In genomic region chr6:30185846-30186484, GRCh38 we compare ENCODE assay signal across 26 cellular contexts. TPM values are rescaled to one million over a fixed set of nuclear protein-coding genes. Genes with fewer than 3 reads are reported as not detected.
A peak's percentile ranks its signal among the peaks of the same experiment; 100 is the strongest.
DNase-seq lines count a peak whose midpoint lies in the region; ATAC-seq and TF ChIP-seq lines count a peak whose summit lies in the region.
"Had no signal": no experiment of that assay in that cellular context is flagged by ENCODE, and none has a peak within 500 bp of the region (broad histone marks: within the 10 kb centered on the region; RNA-seq: fewer than 3 reads in every experiment).

No MANE protein-coding gene starts in this region.

- WGBS in esophagus muscularis mucosa, result 93% methylated on average over 20 of the region's 20 CpGs

- H3K79me2 ChIP-seq in PC-9 (ENCODE audit: low read depth), result no peaks in the 10 kb centered on the region

- H2AFZ ChIP-seq in PC-9, result no peak overlapping the region
- H2AFZ ChIP-seq: GM23248 had no signal

- no peaks in the 10 kb centered on the region for H3K9me2 ChIP-seq in PC-9 (ENCODE audit: insufficient read depth)

- no peaks in the 10 kb centered on the region for H3K4me1 ChIP-seq in PC-9 (replicated peaks; ENCODE audit: insufficient read depth)
- no peaks in the 10 kb centered on the region for H3K4me1 ChIP-seq in esophagus muscularis mucosa
- H3K4me1 ChIP-seq: SJCRH30 had no signal

- no peak overlapping the region for H3K4me2 ChIP-seq in PC-9

- no peak for TF ChIP-seq EP300 in esophagus muscularis mucosa (IDR thresholded peaks at IDR 0.05)

- no peak overlapping the region for H3K4me3 Mint-ChIP-seq in activated naive CD4-positive, alpha-beta T cell treated with anti-CD3 and anti-CD28 coated beads for 36 hours
- no peak overlapping the region for H3K4me3 Mint-ChIP-seq in stimulated activated naive B cell treated with anti-CD40 and anti-IgM and Interleukin-4, amounts not matched to agents 10 μg/mL and 1 μg/mL and 100 μg/mL, for 72 hours
- no peak overlapping the region for H3K4me3 Mint-ChIP-seq in osteocyte (ENCODE audit: unreplicated experiment)
- H3K4me3 Mint-ChIP-seq: CD8-positive, alpha-beta memory T cell had no signal

- H3K27me3 ChIP-seq in PC-9 (ENCODE audit: insufficient read depth, low read depth) (no peaks in the 10 kb centered on the region), esophagus muscularis mucosa (no peaks in the 10 kb centered on the region), WERI-Rb-1 (ENCODE audit: insufficient read depth, low read depth, severe bottlenecking) (no peaks in the 10 kb centered on the region)
- H3K27me3 ChIP-seq: SJCRH30 had no signal

- no peaks in the 10 kb centered on the region for H3K27me3 Mint-ChIP-seq in activated naive CD4-positive, alpha-beta T cell treated with anti-CD3 and anti-CD28 coated beads for 36 hours (ENCODE audit: low read depth)
- H3K27me3 Mint-ChIP-seq in stimulated activated naive B cell treated with anti-CD40 and anti-IgM and Interleukin-4, amounts not matched to agents 10 μg/mL and 1 μg/mL and 100 μg/mL, for 72 hours, result no peaks in the 10 kb centered on the region
- no peaks in the 10 kb centered on the region for H3K27me3 Mint-ChIP-seq in osteocyte (ENCODE audit: unreplicated experiment)

- peaks cover 1% of the 10 kb centered on the region for H3K9me3 Mint-ChIP-seq in activated naive CD4-positive, alpha-beta T cell treated with anti-CD3 and anti-CD28 coated beads for 36 hours
- peaks cover 0 to 5% of the 10 kb centered on the region in 2 donors for H3K9me3 Mint-ChIP-seq in stimulated activated naive B cell treated with anti-CD40 and anti-IgM and Interleukin-4, amounts not matched to agents 10 μg/mL and 1 μg/mL and 100 μg/mL, for 72 hours
- H3K9me3 Mint-ChIP-seq in osteocyte (ENCODE audit: unreplicated experiment), result no peaks in the 10 kb centered on the region

- POLR2A ChIA-PET in PC-9 (lab: Charles Lee; ENCODE audit: unreplicated experiment), result no interaction called here

- intact Hi-C loops in activated naive CD4-positive, alpha-beta T cell treated with anti-CD3 and anti-CD28 coated beads for 36 hours (cut with micrococcal nuclease), result no loop called here
- intact Hi-C loops in PC-9 (cut with micrococcal nuclease; ENCODE audit: unreplicated experiment), result no loop called here
- intact Hi-C loops in esophagus muscularis mucosa (cut with DNase I), result no loop called here

- H3K27ac ChIP-seq in PC-9, result no peak overlapping the region
- H3K27ac ChIP-seq in esophagus muscularis mucosa (replicated peaks in 1 of 4), result no peak overlapping the region
- H3K27ac ChIP-seq in WERI-Rb-1, result no peak overlapping the region
- H3K27ac ChIP-seq: C4-2B, GM23248, HL-60, SJCRH30 had no signal

- H3K36me3 ChIP-seq in PC-9 (ENCODE audit: low read depth), result peaks cover 16% of the 10 kb centered on the region; the same call in 1 of the 2 replicates
- peaks cover 37 to 64% (median 56%) of the 10 kb centered on the region in 4 donors for H3K36me3 ChIP-seq in esophagus muscularis mucosa
- peaks cover 65% of the 10 kb centered on the region for H3K36me3 ChIP-seq in WERI-Rb-1

- H3K9me3 ChIP-seq in PC-9 (ENCODE audit: insufficient read depth, low read depth), result no peaks in the 10 kb centered on the region; the same call in 1 of the 2 replicates
- no peaks in the 10 kb centered on the region for H3K9me3 ChIP-seq in esophagus muscularis mucosa
- peaks cover 16% of the 10 kb centered on the region for H3K9me3 ChIP-seq in WERI-Rb-1 (ENCODE audit: severe bottlenecking)
- H3K9me3 ChIP-seq: SJCRH30 had no signal

- TSS peak; percentile 19 for BruUV-seq in PC-9 (replicated peaks; lab: Mats Ljungman, UMichigan)

- no peak for DNase-seq in activated naive CD4-positive, alpha-beta T cell treated with anti-CD3 and anti-CD28 coated beads for 36 hours
- DNase-seq in activated naive CD4-positive, alpha-beta T cell treated with anti-CD3 and anti-CD28 coated beads, Interleukin-2, amount 50 U/mL, for 16 hours, result no peak
- DNase-seq in PC-9, result no peak
- peak; percentile 80 for DNase-seq in esophagus muscularis mucosa (ENCODE audit: extremely low spot score)
- DNase-seq in stimulated activated naive B cell treated with anti-CD40 and anti-IgM and Interleukin-4, amounts not matched to agents 10 μg/mL and 1 μg/mL and 100 μg/mL, for 72 hours, result no peak
- no peak for DNase-seq in WERI-Rb-1
- DNase-seq in osteocyte (ENCODE audit: extremely low spot score, unreplicated experiment), result no peak
- DNase-seq in AG08396 (ENCODE audit: low spot score), result no peak
- DNase-seq: CD8-positive, alpha-beta memory T cell; DMS53; GF-D8; GM23248; HCEC 1CT; KBM-7; NCI-H1092; NCI-H1436; NCI-H187 treated with DMSO at 0.1 percent for 48 hours; NCI-H226; NCI-H524; NCI-H774; NK-92 treated with Interleukin-12 subunit alpha and Interleukin-12 subunit beta, amount 100 ng/mL, for 24 hours; SJCRH30 had no signal

- ATAC-seq in stimulated activated naive B cell treated with anti-CD40 and anti-IgM and Interleukin-4, amounts not matched to agents 10 μg/mL and 1 μg/mL and 100 μg/mL, for 72 hours (replicated peaks), result no peak

- no peaks in the 10 kb centered on the region for H4K20me1 ChIP-seq in PC-9 (ENCODE audit: insufficient read depth)

- peaks cover 32% of the 10 kb centered on the region for H3K36me3 Mint-ChIP-seq in activated naive CD4-positive, alpha-beta T cell treated with anti-CD3 and anti-CD28 coated beads for 36 hours (ENCODE audit: low read depth)
- H3K36me3 Mint-ChIP-seq in stimulated activated naive B cell treated with anti-CD40 and anti-IgM and Interleukin-4, amounts not matched to agents 10 μg/mL and 1 μg/mL and 100 μg/mL, for 72 hours, result peaks cover 44 to 48% of the 10 kb centered on the region in 2 donors
- H3K36me3 Mint-ChIP-seq in osteocyte (ENCODE audit: unreplicated experiment), result peaks cover 48% of the 10 kb centered on the region

- no peaks in the 10 kb centered on the region for H3K4me1 Mint-ChIP-seq in activated naive CD4-positive, alpha-beta T cell treated with anti-CD3 and anti-CD28 coated beads for 36 hours (ENCODE audit: low read depth)
- H3K4me1 Mint-ChIP-seq in stimulated activated naive B cell treated with anti-CD40 and anti-IgM and Interleukin-4, amounts not matched to agents 10 μg/mL and 1 μg/mL and 100 μg/mL, for 72 hours, result peaks cover 0 to 2% of the 10 kb centered on the region in 2 donors
- H3K4me1 Mint-ChIP-seq in osteocyte (ENCODE audit: unreplicated experiment), result no peaks in the 10 kb centered on the region
- H3K4me1 Mint-ChIP-seq: CD8-positive, alpha-beta memory T cell had no signal

- H3K4me3 ChIP-seq in PC-9, result no peak overlapping the region
- H3K4me3 ChIP-seq in esophagus muscularis mucosa, result no peak overlapping the region
- H3K4me3 ChIP-seq in WERI-Rb-1 (ENCODE audit: low read depth, low read length), result no peak overlapping the region
- H3K4me3 ChIP-seq: GM23248, SJCRH30 had no signal

- TF ChIP-seq POLR2A in esophagus muscularis mucosa (IDR thresholded peaks at IDR 0.05; ENCODE audit: low read depth), result no peak

- peak overlapping the region; percentile 12 for H3K27ac Mint-ChIP-seq in activated naive CD4-positive, alpha-beta T cell treated with anti-CD3 and anti-CD28 coated beads for 36 hours
- H3K27ac Mint-ChIP-seq in stimulated activated naive B cell treated with anti-CD40 and anti-IgM and Interleukin-4, amounts not matched to agents 10 μg/mL and 1 μg/mL and 100 μg/mL, for 72 hours, result peak overlapping the region; percentile 65
- H3K27ac Mint-ChIP-seq in osteocyte (ENCODE audit: unreplicated experiment), result no peak overlapping the region

- TF ChIP-seq CTCF in PC-9 (conservative IDR thresholded peaks at IDR 0.05), result no peak
- TF ChIP-seq CTCF in esophagus muscularis mucosa (IDR thresholded peaks at IDR 0.05), result no peak
- TF ChIP-seq CTCF in WERI-Rb-1 (IDR thresholded peaks at IDR 0.05; ENCODE audit: low read depth, low read length), result no peak
- no peak for TF ChIP-seq CTCF in osteocyte (IDR thresholded peaks at IDR 0.05)

- peaks cover 5% of the 10 kb centered on the region; the same call in 1 of the 2 replicates for H3F3A ChIP-seq in PC-9 (ENCODE audit: insufficient read depth, low read depth)

- CTCF ChIA-PET in activated naive CD4-positive, alpha-beta T cell treated with anti-CD3 and anti-CD28 coated beads for 36 hours (lab: Charles Lee), result no interaction called here
- CTCF ChIA-PET in PC-9 (lab: Charles Lee), result no interaction called here

RNA-seq across cellular contexts. Expression of gene TRIM15, which starts 22.6 kb away (rescaled TPM):
- total RNA-seq in activated naive CD4-positive, alpha-beta T cell treated with anti-CD3 and anti-CD28 coated beads for 36 hours, result 1 to 10 TPM in 1 of 2 experiments, under 1 TPM in 1; 0.79 to 2.2 TPM
- total RNA-seq in PC-9 (2021) (not detected in 2 replicates), esophagus muscularis mucosa (under 1 TPM in 1 of 4 donors, not detected in 3; 0.42 TPM), osteocyte (not detected in 2 replicates)
- total RNA-seq: A172; CD8-positive, alpha-beta memory T cell; GM23248 had no signal

RNA-seq across cellular contexts. Expression of gene TRIM10, which starts 25.0 kb away (rescaled TPM):
- total RNA-seq in activated naive CD4-positive, alpha-beta T cell treated with anti-CD3 and anti-CD28 coated beads for 36 hours, result under 1 TPM; 0.19 to 0.25 TPM
- total RNA-seq in PC-9 (2021), result not detected in 2 replicates
- total RNA-seq in esophagus muscularis mucosa, result under 1 TPM in 3 of 4 donors, not detected in 1; 0.17 to 0.50 (median 0.42) TPM
- total RNA-seq in osteocyte, result not detected in 2 replicates
- total RNA-seq: A172; CD8-positive, alpha-beta memory T cell; SJCRH30 had no signal

RNA-seq across cellular contexts. Expression of gene TRIM26, which starts 27.2 kb away (rescaled TPM):
- total RNA-seq in activated naive CD4-positive, alpha-beta T cell treated with anti-CD3 and anti-CD28 coated beads for 36 hours, result 10 to 100 TPM; 36.8 to 38.7 TPM
- total RNA-seq in PC-9 (2021) (45.3 and 53.9 TPM in 2 replicates), esophagus muscularis mucosa (10 to 100 TPM; 33.6 to 58.8 (median 46.3) TPM), osteocyte (39.8 and 41.8 TPM in 2 replicates)

RNA-seq across cellular contexts. Expression of gene TRIM40, which starts 50.0 kb away (rescaled TPM):
- not detected for total RNA-seq in activated naive CD4-positive, alpha-beta T cell treated with anti-CD3 and anti-CD28 coated beads for 36 hours
- total RNA-seq in PC-9 (2021), result not detected in 2 replicates
- total RNA-seq in esophagus muscularis mucosa, result not detected
- not detected in 2 replicates for total RNA-seq in osteocyte
- total RNA-seq: A172; CD8-positive, alpha-beta memory T cell; GM23248; HT-29; SJCRH30 had no signal
